1 cellular context compared by ENCODE assay signal in the genomic region with DNA sequence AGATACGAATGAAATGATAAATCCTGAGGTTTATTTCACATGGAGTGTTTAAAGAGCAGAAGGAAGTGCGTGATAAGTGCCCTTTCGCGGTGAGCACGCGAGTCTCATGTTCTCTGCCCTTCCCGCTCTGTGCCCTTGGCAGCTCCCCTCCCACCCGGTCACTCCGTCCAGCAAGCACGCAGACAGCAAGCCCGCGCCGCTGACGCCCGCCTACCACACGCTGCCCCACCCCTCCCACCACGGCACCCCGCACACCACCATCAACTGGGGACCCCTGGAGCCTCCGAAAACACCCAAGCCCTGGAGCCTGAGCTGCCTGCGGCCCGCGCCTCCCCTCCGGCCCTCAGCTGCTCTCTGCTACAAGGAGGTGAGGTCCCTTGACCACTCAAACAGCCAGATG.
TF ChIP-seq lines count a peak whose summit lies in the region.

No MANE protein-coding gene starts in this region.

TF ChIP-seq in GM12878, 131 proteins besides CTCF, POLR2A, EP300 and RAD21:
- TF ChIP-seq MXI1 (IDR thresholded peaks at IDR 0.05; ENCODE audit: low read depth, low read length), result no peak
- TF ChIP-seq, protein P1, sequence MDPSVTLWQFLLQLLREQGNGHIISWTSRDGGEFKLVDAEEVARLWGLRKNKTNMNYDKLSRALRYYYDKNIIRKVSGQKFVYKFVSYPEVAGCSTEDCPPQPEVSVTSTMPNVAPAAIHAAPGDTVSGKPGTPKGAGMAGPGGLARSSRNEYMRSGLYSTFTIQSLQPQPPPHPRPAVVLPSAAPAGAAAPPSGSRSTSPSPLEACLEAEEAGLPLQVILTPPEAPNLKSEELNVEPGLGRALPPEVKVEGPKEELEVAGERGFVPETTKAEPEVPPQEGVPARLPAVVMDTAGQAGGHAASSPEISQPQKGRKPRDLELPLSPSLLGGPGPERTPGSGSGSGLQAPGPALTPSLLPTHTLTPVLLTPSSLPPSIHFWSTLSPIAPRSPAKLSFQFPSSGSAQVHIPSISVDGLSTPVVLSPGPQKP (IDR thresholded peaks at IDR 0.05; ENCODE audit: low read depth, low read length), result no peak
- no peak for TF ChIP-seq SP1 (IDR thresholded peaks at IDR 0.05; ENCODE audit: low read depth, low read length)
- TF ChIP-seq POU2F2 (IDR thresholded peaks at IDR 0.05; ENCODE audit: borderline replicate concordance, low read depth, low read length), result no peak
- TF ChIP-seq TAF1 (IDR thresholded peaks at IDR 0.05; ENCODE audit: borderline replicate concordance, low read depth, low read length), result no peak
- no peak for TF ChIP-seq MEF2A (IDR thresholded peaks at IDR 0.05; ENCODE audit: insufficient read depth, low read depth, low read length)
- TF ChIP-seq, protein P2, sequence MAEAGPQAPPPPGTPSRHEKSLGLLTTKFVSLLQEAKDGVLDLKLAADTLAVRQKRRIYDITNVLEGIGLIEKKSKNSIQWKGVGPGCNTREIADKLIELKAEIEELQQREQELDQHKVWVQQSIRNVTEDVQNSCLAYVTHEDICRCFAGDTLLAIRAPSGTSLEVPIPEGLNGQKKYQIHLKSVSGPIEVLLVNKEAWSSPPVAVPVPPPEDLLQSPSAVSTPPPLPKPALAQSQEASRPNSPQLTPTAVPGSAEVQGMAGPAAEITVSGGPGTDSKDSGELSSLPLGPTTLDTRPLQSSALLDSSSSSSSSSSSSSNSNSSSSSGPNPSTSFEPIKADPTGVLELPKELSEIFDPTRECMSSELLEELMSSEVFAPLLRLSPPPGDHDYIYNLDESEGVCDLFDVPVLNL (IDR thresholded peaks at IDR 0.05; ENCODE audit: low read depth, low read length), result no peak
- TF ChIP-seq ZSCAN29 (IDR thresholded peaks at IDR 0.05), result no peak
- TF ChIP-seq TCF12 (IDR thresholded peaks at IDR 0.05; ENCODE audit: low read depth, low read length), result no peak
- TF ChIP-seq, protein P3, sequence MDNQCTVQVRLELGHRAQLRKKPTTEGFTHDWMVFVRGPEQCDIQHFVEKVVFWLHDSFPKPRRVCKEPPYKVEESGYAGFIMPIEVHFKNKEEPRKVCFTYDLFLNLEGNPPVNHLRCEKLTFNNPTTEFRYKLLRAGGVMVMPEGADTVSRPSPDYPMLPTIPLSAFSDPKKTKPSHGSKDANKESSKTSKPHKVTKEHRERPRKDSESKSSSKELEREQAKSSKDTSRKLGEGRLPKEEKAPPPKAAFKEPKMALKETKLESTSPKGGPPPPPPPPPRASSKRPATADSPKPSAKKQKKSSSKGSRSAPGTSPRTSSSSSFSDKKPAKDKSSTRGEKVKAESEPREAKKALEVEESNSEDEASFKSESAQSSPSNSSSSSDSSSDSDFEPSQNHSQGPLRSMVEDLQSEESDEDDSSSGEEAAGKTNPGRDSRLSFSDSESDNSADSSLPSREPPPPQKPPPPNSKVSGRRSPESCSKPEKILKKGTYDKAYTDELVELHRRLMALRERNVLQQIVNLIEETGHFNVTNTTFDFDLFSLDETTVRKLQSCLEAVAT (IDR thresholded peaks at IDR 0.05), result no peak
- TF ChIP-seq, protein P4, sequence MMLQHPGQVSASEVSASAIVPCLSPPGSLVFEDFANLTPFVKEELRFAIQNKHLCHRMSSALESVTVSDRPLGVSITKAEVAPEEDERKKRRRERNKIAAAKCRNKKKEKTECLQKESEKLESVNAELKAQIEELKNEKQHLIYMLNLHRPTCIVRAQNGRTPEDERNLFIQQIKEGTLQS (IDR thresholded peaks at IDR 0.05; ENCODE audit: borderline replicate concordance, extremely low read depth, low read depth, low read length), result no peak
- TF ChIP-seq RUNX3 (IDR thresholded peaks at IDR 0.05; ENCODE audit: low read length), result no peak
- TF ChIP-seq JUNB (IDR thresholded peaks at IDR 0.05), result no peak
- no peak for TF ChIP-seq POLR2AphosphoS5 (IDR thresholded peaks at IDR 0.05; ENCODE audit: low read length)
